ENCODE assay signal across 13 cellular contexts in genomic region chr19:33679696-33680095, GRCh38. TPM values are rescaled to one million over a fixed set of nuclear protein-coding genes. Genes with fewer than 3 reads are reported as not detected.
DNase-seq lines count a peak whose midpoint lies in the region; ATAC-seq and TF ChIP-seq lines count a peak whose summit lies in the region.
"Had no signal": no experiment of that assay in that cellular context is flagged by ENCODE, and none has a peak within 500 bp of the region (broad histone marks: within the 10 kb centered on the region; RNA-seq: fewer than 3 reads in every experiment).

No MANE protein-coding gene starts in this region.

- POLR2A ChIA-PET in HEK293 (lab: Yijun Ruan, JAX) = interaction anchor here (1.0 kb wide), 1 partner anchor 59 kb away, joined by 3 read pairs; no protein-coding TSS in a partner anchor

- DNase-seq in sigmoid colon (peak; percentile 28), upper lobe of right lung (peak; percentile 34), NCI-H1417 (lab: John Stamatoyannopoulos, UW) (no peak), ureter (ENCODE audit: low spot score) (no peak)
- DNase-seq: Caco-2; CD8-positive, alpha-beta T cell; DMS153; DND-41; GOT3 had no signal

- intact Hi-C loops in sigmoid colon (cut with DNase I) (no loop called here), upper lobe of right lung (cut with DNase I) (no loop called here)

- H3K4me3 ChIP-seq in HEK293 (ENCODE audit: low read depth, low read length) = no peak overlapping the region
- no peak overlapping the region for H3K4me3 ChIP-seq in sigmoid colon
- no peak overlapping the region for H3K4me3 ChIP-seq in upper lobe of right lung
- H3K4me3 ChIP-seq: HAP-1 had no signal

- 82 to 87% methylated on average over 5 of the region's 5 CpGs for WGBS in sigmoid colon, 2 donors

- CTCF ChIA-PET in HEK293 (lab: Yijun Ruan, JAX) = interaction anchor here (0.6 to 0.7 kb wide), 2 partner anchors 263 to 273 kb away, joined by 3 to 4 read pairs; no protein-coding TSS in a partner anchor

- no peak for TF ChIP-seq EP300 in sigmoid colon (IDR thresholded peaks at IDR 0.05)

- H3K9me3 ChIP-seq in HEK293 (ENCODE audit: control insufficient read depth, insufficient read depth, low read depth, low read length) (no peaks in the 10 kb centered on the region; the same call in 1 of the 2 replicates), sigmoid colon (no peaks in the 10 kb centered on the region), upper lobe of right lung (no peaks in the 10 kb centered on the region)
- H3K9me3 ChIP-seq: Caco-2, HAP-1 had no signal

- H3K27me3 ChIP-seq in sigmoid colon (peaks cover 0 to 27% (median 13%) of the 10 kb centered on the region in 3 donors), upper lobe of right lung (peaks cover 23% of the 10 kb centered on the region)

- no peak for TF ChIP-seq POLR2A in sigmoid colon (IDR thresholded peaks at IDR 0.05)

- H3K27ac ChIP-seq in HEK293 (ENCODE audit: extremely low read depth, low read depth, low read length) (no peak overlapping the region), VCaP (peak overlapping the region; percentile 21; the same call in 1 of the 2 replicates), sigmoid colon (no peak overlapping the region), upper lobe of right lung (no peak overlapping the region)

- H3K36me3 ChIP-seq in HEK293 (ENCODE audit: control insufficient read depth in 2 of 2, insufficient read depth in 1 of 2, low read length in 2 of 2) (no peaks in the 10 kb centered on the region; a peak in 1 of 3 replicates), sigmoid colon (no peaks in the 10 kb centered on the region), upper lobe of right lung (no peaks in the 10 kb centered on the region)
- H3K36me3 ChIP-seq: HAP-1 had no signal

- ATAC-seq in upper lobe of right lung = no peak
- ATAC-seq: CD8-positive, alpha-beta T cell had no signal

- TF ChIP-seq CTCF in HEK293 (tag by site-specific recombination; IDR thresholded peaks at IDR 0.05) (no peak), VCaP (conservative IDR thresholded peaks at IDR 0.05) (no peak), sigmoid colon (IDR thresholded peaks at IDR 0.05) (no peak), upper lobe of right lung (IDR thresholded peaks at IDR 0.05) (no peak)

- peaks cover 4% of the 10 kb centered on the region for H3K4me1 ChIP-seq in HEK293 (ENCODE audit: control insufficient read depth, insufficient read depth, low read length)
- no peaks in the 10 kb centered on the region for H3K4me1 ChIP-seq in sigmoid colon
- H3K4me1 ChIP-seq in upper lobe of right lung = no peaks in the 10 kb centered on the region
- H3K4me1 ChIP-seq: Caco-2, HAP-1 had no signal

TF ChIP-seq in HEK293, 187 proteins besides CTCF, POLR2A, EP300 and RAD21:
- TF ChIP-seq ZNF433 (tag by site-specific recombination; IDR thresholded peaks at IDR 0.05; ENCODE audit: low read depth) (0 out of 2 replicates have a peak, but pooled peaks have one; percentile 4), ZNF837 (tag by site-specific recombination; IDR thresholded peaks at IDR 0.05) (no peak)

RNA-seq across cellular contexts. Expression of gene CHST8, which starts 57.9 kb away (rescaled TPM):
- under 1 TPM in 1 of 4 donors, not detected in 3; 0.36 TPM for total RNA-seq in sigmoid colon
- under 1 TPM in 2 of 3 donors, not detected in 1; 0.35 to 0.60 TPM for polyA plus RNA-seq in sigmoid colon
- total RNA-seq in upper lobe of right lung = 0.64 TPM
- 0.89 TPM for total RNA-seq in ureter
- total RNA-seq: A172; Caco-2; CD8-positive, alpha-beta T cell had no signal

Comparison
In these comparisons a context has a peak if more than half of its experiments do, and no peak if none do; other contexts are left out.
1. DNase-seq: peak in sigmoid colon (single experiment) and upper lobe of right lung (single experiment); none in NCI-H1417 (0 of 3) and ureter (single experiment).